ENCODE assay signal across 14 cellular contexts in the genomic region with DNA sequence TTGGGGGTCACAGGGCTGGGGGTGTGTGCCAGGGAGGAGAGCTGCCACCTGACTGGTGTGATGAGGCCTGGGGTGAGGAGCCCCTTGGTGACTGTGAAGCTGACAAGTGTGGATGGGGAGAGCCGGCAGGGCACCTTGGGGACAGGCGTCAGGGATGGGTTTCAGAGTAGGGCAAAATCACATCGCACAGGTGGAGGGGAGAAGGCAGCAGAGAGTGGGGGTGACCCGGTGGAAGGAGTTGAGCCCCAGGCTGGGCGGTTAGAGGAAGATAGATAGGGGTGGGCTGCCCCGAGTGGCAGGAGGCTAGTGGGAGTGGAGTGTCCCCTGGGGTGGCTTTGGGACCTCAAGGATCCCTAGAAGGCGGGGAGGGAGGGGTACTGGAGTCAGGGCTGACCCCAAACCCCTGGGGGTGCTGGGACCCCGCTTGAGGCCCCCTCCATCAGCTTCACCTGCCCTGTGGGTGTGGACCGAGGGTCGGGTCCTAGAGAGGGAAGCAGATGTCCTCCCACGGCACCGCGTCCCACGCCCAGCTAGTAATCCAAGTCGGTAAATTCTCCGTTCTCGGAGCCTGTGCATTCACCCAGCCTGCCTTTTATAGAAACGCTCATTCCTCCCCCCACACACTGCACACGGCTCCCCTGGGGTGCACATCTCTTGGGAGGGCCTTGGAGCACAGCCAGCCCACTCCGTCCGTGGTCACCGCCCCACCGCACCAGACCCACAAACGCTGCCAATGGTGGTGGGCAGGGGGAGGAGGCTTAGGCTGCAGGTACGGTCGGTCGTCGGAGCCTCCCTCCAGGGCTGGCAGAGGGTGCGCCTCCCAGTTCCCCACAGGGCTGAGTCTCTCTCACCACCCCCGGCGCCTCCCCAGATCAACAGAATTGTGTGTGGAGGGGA. TPM values are rescaled to one million over a fixed set of nuclear protein-coding genes. Genes with fewer than 3 reads are reported as not detected.
DNase-seq lines count a peak whose midpoint lies in the region; ATAC-seq, FAIRE-seq and TF ChIP-seq lines count a peak whose summit lies in the region.
"Had no signal": no experiment of that assay in that cellular context is flagged by ENCODE, and none has a peak within 500 bp of the region (broad histone marks: within the 10 kb centered on the region; RNA-seq: fewer than 3 reads in every experiment).

No MANE protein-coding gene starts in this region.

- H3F3A ChIP-seq in neural progenitor cell (ENCODE audit: low read depth), result peaks cover 53% of the 10 kb centered on the region

- H3K9me3 Mint-ChIP-seq in CD4-positive, alpha-beta T cell, result no peaks in the 10 kb centered on the region
- H3K9me3 Mint-ChIP-seq in astrocyte (ENCODE audit: unreplicated experiment) (no peaks in the 10 kb centered on the region), neural progenitor cell (no peaks in the 10 kb centered on the region)
- H3K9me3 Mint-ChIP-seq in CD8-positive, alpha-beta T cell, result no peaks in the 10 kb centered on the region
- H3K9me3 Mint-ChIP-seq: HFFc6; stimulated activated naive CD8-positive, alpha-beta T cell treated with anti-CD3 and anti-CD28 coated beads, Interleukin-15, Interleukin-2, amounts not matched to agents 100 ng/mL and 50 ng/mL, for 24 hours; T-helper 2 cell treated with Interferon-gamma antibody and Interleukin-4, amounts not matched to agents 5 μg/mL and 100 μg/mL, for 36 hours had no signal

- no peak overlapping the region for H3K27ac ChIP-seq in CD4-positive, alpha-beta T cell (ENCODE audit: low read depth, low read length)
- H3K27ac ChIP-seq in astrocyte (ENCODE audit: low read depth, low read length) (no peak overlapping the region), neural progenitor cell (no peak overlapping the region)
- H3K27ac ChIP-seq in CD8-positive, alpha-beta T cell (ENCODE audit: low read depth, low read length), result no peak overlapping the region
- H3K27ac ChIP-seq: brain microvascular endothelial cell had no signal

- H3K27me3 ChIP-seq in CD4-positive, alpha-beta T cell (ENCODE audit: control insufficient read depth, insufficient read depth, low read length), result peaks cover 4% of the 10 kb centered on the region
- peaks cover 1% of the 10 kb centered on the region for H3K27me3 ChIP-seq in astrocyte (ENCODE audit: insufficient read depth, low read length)
- H3K27me3 ChIP-seq in neural progenitor cell, result peaks cover 13% of the 10 kb centered on the region
- H3K27me3 ChIP-seq in CD8-positive, alpha-beta T cell (ENCODE audit: insufficient read depth, low read length), result peaks cover 6% of the 10 kb centered on the region
- H3K27me3 ChIP-seq: brain microvascular endothelial cell had no signal

- H3K4me3 ChIP-seq in astrocyte (ENCODE audit: insufficient read depth, low read depth, low read length) (no peak overlapping the region), neural progenitor cell (no peak overlapping the region)
- no peak overlapping the region for H3K4me3 ChIP-seq in CD8-positive, alpha-beta T cell (ENCODE audit: low read depth, low read length)
- H3K4me3 ChIP-seq: GM12878 had no signal

- intact Hi-C loops in CD4-positive, alpha-beta T cell (cut with DNase I, micrococcal nuclease), result loop anchor here (2.0 to 10.0 kb wide), 5 partner anchors 56 to 1559 kb away; a partner anchor contains a TSS
- intact Hi-C loops in CD8-positive, alpha-beta T cell (cut with DNase I, micrococcal nuclease), result loop anchor here (2.0 to 10.0 kb wide), 2 partner anchors 243 to 389 kb away; a partner anchor contains a TSS

- no peak overlapping the region for H2AFZ ChIP-seq in astrocyte (ENCODE audit: low read depth, low read length)
- no peak overlapping the region for H2AFZ ChIP-seq in neural progenitor cell (replicated peaks)

- peaks cover 10% of the 10 kb centered on the region for H3K27me3 Mint-ChIP-seq in CD4-positive, alpha-beta T cell
- H3K27me3 Mint-ChIP-seq in astrocyte (ENCODE audit: low read depth, unreplicated experiment) (no peaks in the 10 kb centered on the region), neural progenitor cell (ENCODE audit: insufficient read depth, low read depth) (peaks cover 19% of the 10 kb centered on the region)
- peaks cover 5% of the 10 kb centered on the region for H3K27me3 Mint-ChIP-seq in CD8-positive, alpha-beta T cell (ENCODE audit: low read depth)

- H3K79me2 ChIP-seq in astrocyte (ENCODE audit: insufficient read depth, low read length) (peaks cover 6% of the 10 kb centered on the region), neural progenitor cell (ENCODE audit: low read depth) (peaks cover 8% of the 10 kb centered on the region)

- H3K36me3 ChIP-seq in astrocyte (ENCODE audit: insufficient read depth, low read length) (peaks cover 3% of the 10 kb centered on the region), neural progenitor cell (no peaks in the 10 kb centered on the region)
- H3K36me3 ChIP-seq in CD8-positive, alpha-beta T cell (ENCODE audit: insufficient read depth, low read length), result no peaks in the 10 kb centered on the region

- H3K4me1 Mint-ChIP-seq in CD4-positive, alpha-beta T cell (ENCODE audit: low read depth), result peaks cover 26% of the 10 kb centered on the region
- H3K4me1 Mint-ChIP-seq in astrocyte (ENCODE audit: low read depth, unreplicated experiment) (peaks cover 13% of the 10 kb centered on the region), neural progenitor cell (peaks cover 37% of the 10 kb centered on the region)
- H3K4me1 Mint-ChIP-seq in CD8-positive, alpha-beta T cell (ENCODE audit: low read depth), result peaks cover 34% of the 10 kb centered on the region

- CTCF ChIA-PET in CD4-positive, alpha-beta T cell (lab: Charles Lee), result interaction anchor here (4.4 kb wide), 1 partner anchor 21 kb away, joined by 22 read pairs; a partner anchor contains a TSS
- CTCF ChIA-PET in CD8-positive, alpha-beta T cell (lab: Charles Lee), result interaction anchor here (0.9 to 4.5 kb wide), 6 partner anchors 17 to 70 kb away, joined by 3 to 34 read pairs (median 6); a partner anchor contains a TSS

- no peak overlapping the region for H3K4me2 ChIP-seq in astrocyte (ENCODE audit: low read length)
- H3K4me2 ChIP-seq in neural progenitor cell, result no peak overlapping the region

- H3K9ac ChIP-seq in astrocyte (ENCODE audit: low read length) (no peak overlapping the region), neural progenitor cell (no peak overlapping the region)

- POLR2A ChIA-PET in CD4-positive, alpha-beta T cell (lab: Charles Lee), result interaction anchor here (1.0 to 1.2 kb wide), 2 partner anchors 20 kb away, joined by 3 read pairs; a partner anchor contains a TSS
- POLR2A ChIA-PET in CD8-positive, alpha-beta T cell (lab: Charles Lee), result no interaction called here

- no peaks in the 10 kb centered on the region for H3K9me3 ChIP-seq in CD4-positive, alpha-beta T cell (ENCODE audit: control insufficient read depth, low read length)
- no peaks in the 10 kb centered on the region for H3K9me3 ChIP-seq in astrocyte (ENCODE audit: insufficient read depth, low read depth, low read length)
- no peaks in the 10 kb centered on the region for H3K9me3 ChIP-seq in neural progenitor cell (ENCODE audit: low read depth)
- no peaks in the 10 kb centered on the region for H3K9me3 ChIP-seq in CD8-positive, alpha-beta T cell (ENCODE audit: low read length)

- peaks cover 17% of the 10 kb centered on the region for H4K20me1 ChIP-seq in astrocyte (ENCODE audit: insufficient read depth, low read length)
- H4K20me1 ChIP-seq in neural progenitor cell (ENCODE audit: low read depth), result peaks cover 70% of the 10 kb centered on the region

- no peak for TF ChIP-seq CTCF in CD4-positive, alpha-beta T cell (IDR thresholded peaks at IDR 0.05)
- no peak for TF ChIP-seq CTCF in astrocyte (IDR thresholded peaks at IDR 0.05; ENCODE audit: insufficient read depth, low read depth, low read length)
- no peak for TF ChIP-seq CTCF in neural progenitor cell (IDR thresholded peaks at IDR 0.05)
- no peak for TF ChIP-seq CTCF in GM13976 (IDR thresholded peaks at IDR 0.05; ENCODE audit: borderline replicate concordance, control extremely low read depth, extremely low read depth, insufficient read depth, missing control alignments)
- TF ChIP-seq CTCF in CD8-positive, alpha-beta T cell (IDR thresholded peaks at IDR 0.05), result no peak

- DNase-seq in CD4-positive, alpha-beta T cell, result no peak
- DNase-seq in astrocyte (ENCODE audit: low read depth) (no peak), neural progenitor cell (ENCODE audit: low spot score) (no peak), GM13976 (ENCODE audit: low spot score) (no peak), DMS114 treated with DMSO at 0.1 percent for 48 hours (lab: John Stamatoyannopoulos, UW; ENCODE audit: unreplicated experiment) (no peak)
- DNase-seq in CD8-positive, alpha-beta T cell, result no peak
- DNase-seq: activated CD8-positive, alpha-beta memory T cell treated with anti-CD3 and anti-CD28 coated beads, Interleukin-2, amount 50 U/mL, for 4 hours; brain microvascular endothelial cell; HFFc6; KBM-7; NCI-H2107 had no signal

- ATAC-seq in CD4-positive, alpha-beta T cell (ENCODE audit: poor library complexity), result no peak
- no peak for ATAC-seq in CD8-positive, alpha-beta T cell
- ATAC-seq: GM12878 had no signal

- FAIRE-seq in astrocyte (lab: Jason Lieb, UNC), result no peak
- FAIRE-seq: GM12878 had no signal

- H3K36me3 Mint-ChIP-seq in CD4-positive, alpha-beta T cell (ENCODE audit: low read depth), result peaks cover 25% of the 10 kb centered on the region
- peaks cover 6% of the 10 kb centered on the region for H3K36me3 Mint-ChIP-seq in astrocyte (ENCODE audit: low read depth, unreplicated experiment)
- peaks cover 7% of the 10 kb centered on the region for H3K36me3 Mint-ChIP-seq in neural progenitor cell
- H3K36me3 Mint-ChIP-seq in CD8-positive, alpha-beta T cell, result peaks cover 16% of the 10 kb centered on the region

- no peak overlapping the region for H3K27ac Mint-ChIP-seq in CD4-positive, alpha-beta T cell
- H3K27ac Mint-ChIP-seq in astrocyte (ENCODE audit: unreplicated experiment) (peak overlapping the region; percentile 77), neural progenitor cell (peak overlapping the region; percentile 15)
- H3K27ac Mint-ChIP-seq in CD8-positive, alpha-beta T cell, result no peak overlapping the region
- H3K27ac Mint-ChIP-seq: T-helper 2 cell treated with Interferon-gamma antibody and Interleukin-4, amounts not matched to agents 5 μg/mL and 100 μg/mL, for 36 hours had no signal

- peak overlapping the region; percentile 48 for H3K4me3 Mint-ChIP-seq in CD4-positive, alpha-beta T cell
- peak overlapping the region; percentile 50 for H3K4me3 Mint-ChIP-seq in astrocyte (ENCODE audit: unreplicated experiment)
- H3K4me3 Mint-ChIP-seq in neural progenitor cell, result peak overlapping the region; percentile 61
- no peak overlapping the region for H3K4me3 Mint-ChIP-seq in CD8-positive, alpha-beta T cell
- H3K4me3 Mint-ChIP-seq: HFFc6; stimulated activated naive CD8-positive, alpha-beta T cell treated with anti-CD3 and anti-CD28 coated beads, Interleukin-15, Interleukin-2, amounts not matched to agents 100 ng/mL and 50 ng/mL, for 24 hours had no signal

- in situ Hi-C loops in GM13976 (cut with MboI; ENCODE audit: low sequenced_read_pairs, unreplicated experiment), result no loop called here

- peaks cover 32% of the 10 kb centered on the region for H3K4me1 ChIP-seq in astrocyte (ENCODE audit: insufficient read depth, low read length)
- H3K4me1 ChIP-seq in neural progenitor cell, result peaks cover 8% of the 10 kb centered on the region
- H3K4me1 ChIP-seq in CD8-positive, alpha-beta T cell (ENCODE audit: insufficient read depth, low read length), result peaks cover 31% of the 10 kb centered on the region

RNA-seq across cellular contexts. Expression of a gene that starts 2.4 kb away (rescaled TPM):
- total RNA-seq in CD4-positive, alpha-beta T cell, result not detected
- total RNA-seq in astrocyte (49.5 and 55.9 TPM in 2 replicates), neural progenitor cell (ENCODE audit: low replicate concordance) (3.7 and 34.3 TPM in 2 replicates)
- not detected for total RNA-seq in CD8-positive, alpha-beta T cell

RNA-seq across cellular contexts. Expression of a gene that starts 3.4 kb away (rescaled TPM):
- 10 to 100 TPM in 1 of 2 experiments, 1 to 10 TPM in 1; 9.9 to 10.9 TPM for total RNA-seq in CD4-positive, alpha-beta T cell
- total RNA-seq in astrocyte (14.7 and 15.2 TPM in 2 replicates), neural progenitor cell (ENCODE audit: low replicate concordance) (5.7 and 20.7 TPM in 2 replicates)
- 10 to 100 TPM; 15.4 to 17.0 TPM for total RNA-seq in CD8-positive, alpha-beta T cell

RNA-seq across cellular contexts. Expression of a gene that starts 8.9 kb away (rescaled TPM):
- total RNA-seq in CD4-positive, alpha-beta T cell, result 1 to 10 TPM; 1.1 to 1.2 TPM
- 2.8 and 4.6 TPM in 2 replicates for total RNA-seq in astrocyte
- 0.99 and 1.8 TPM in 2 replicates for total RNA-seq in neural progenitor cell (ENCODE audit: low replicate concordance)
- 1 to 10 TPM; 2.1 to 2.7 TPM for total RNA-seq in CD8-positive, alpha-beta T cell

RNA-seq across cellular contexts. Expression of a gene that starts 19.9 kb away (rescaled TPM):
- total RNA-seq in CD4-positive, alpha-beta T cell, result 10 to 100 TPM; 81.7 to 82.3 TPM
- 20.9 and 22.9 TPM in 2 replicates for total RNA-seq in astrocyte
- total RNA-seq in neural progenitor cell (ENCODE audit: low replicate concordance), result 14.4 and 20.7 TPM in 2 replicates
- 100 to 1,000 TPM; 127 to 135 TPM for total RNA-seq in CD8-positive, alpha-beta T cell

RNA-seq across cellular contexts. Expression of a gene that starts 19.9 kb away (rescaled TPM):
- 10 to 100 TPM; 83.9 to 85.0 TPM for total RNA-seq in CD4-positive, alpha-beta T cell
- total RNA-seq in astrocyte (60.5 and 71.1 TPM in 2 replicates), neural progenitor cell (ENCODE audit: low replicate concordance) (43.7 and 59.5 TPM in 2 replicates)
- total RNA-seq in CD8-positive, alpha-beta T cell, result 100 to 1,000 TPM in 1 of 2 experiments, 10 to 100 TPM in 1; 97.7 to 101 TPM

Comparison
In these comparisons a context has a peak if more than half of its experiments do, and no peak if none do; other contexts are left out.
1. H3K27ac Mint-ChIP-seq: peak in astrocyte (single experiment) and neural progenitor cell (single experiment); none in CD4-positive, alpha-beta T cell (single experiment) and CD8-positive, alpha-beta T cell (single experiment).